Comparison of ENCODE assay signal across 8 cellular contexts in the genomic region with DNA sequence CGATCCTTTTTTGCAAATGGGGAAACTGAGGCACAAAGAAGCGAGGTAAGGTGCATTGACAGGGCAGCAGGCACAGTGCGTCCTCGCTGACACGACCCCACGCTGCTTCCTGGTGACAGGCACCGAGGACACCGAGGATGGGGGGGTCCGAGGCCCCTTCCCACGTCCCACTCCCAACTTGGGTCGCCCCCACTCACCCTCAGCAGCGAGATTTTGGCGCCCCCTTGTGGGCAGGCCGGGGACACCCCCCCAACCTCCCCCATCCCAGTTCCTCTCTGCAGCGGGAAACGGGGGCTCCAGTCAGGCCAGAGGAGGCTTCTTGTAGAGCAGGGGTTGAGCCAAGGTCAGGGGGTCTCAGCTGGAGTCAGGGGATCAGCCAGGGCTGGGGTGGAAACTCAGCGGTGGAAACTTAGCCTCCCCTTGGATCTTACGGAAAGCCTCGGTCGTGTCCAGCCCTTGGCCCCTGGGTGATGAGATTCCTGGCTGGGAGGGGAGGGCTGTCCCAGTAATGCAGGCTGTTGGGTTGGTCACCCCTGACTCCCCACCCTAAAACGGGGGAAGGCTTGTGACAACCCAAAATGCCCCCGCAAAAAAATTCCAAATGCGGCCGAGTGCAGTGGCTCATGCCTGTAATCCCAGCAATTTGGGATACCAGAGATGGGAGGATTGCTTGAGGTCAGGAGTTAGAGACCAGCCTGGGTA. TPM values are rescaled to one million over a fixed set of nuclear protein-coding genes. Genes with fewer than 3 reads are reported as not detected.
DNase-seq lines count a peak whose midpoint lies in the region; ATAC-seq and TF ChIP-seq lines count a peak whose summit lies in the region.

No MANE protein-coding gene starts in this region.

- H3K36me3 Mint-ChIP-seq in natural killer cell = no peaks in the 10 kb centered on the region

- H3K4me1 Mint-ChIP-seq in natural killer cell = no peaks in the 10 kb centered on the region

- H3K4me3 Mint-ChIP-seq in natural killer cell = no peak overlapping the region

- ATAC-seq in SK-N-SH treated with all-trans-retinoic acid at 6 μM for 48 hours = peak; percentile 65
- ATAC-seq in natural killer cell = peak in 1 of 3 donors; percentile 42
- ATAC-seq in GM19397 (IDR thresholded peaks at IDR 0.05; ENCODE audit: unreplicated experiment) = no peak
- no peak for ATAC-seq in HG03378 (IDR thresholded peaks at IDR 0.05; ENCODE audit: unreplicated experiment)

- H3K27ac Mint-ChIP-seq in natural killer cell = no peak overlapping the region

- H3K9me3 Mint-ChIP-seq in natural killer cell = no peaks in the 10 kb centered on the region

- intact Hi-C loops in natural killer cell (cut with micrococcal nuclease) = no loop called here

- DNase-seq in dermis blood vessel endothelial cell (peak; percentile 52), natural killer cell (peak; percentile 30), NCI-H1105 (lab: John Stamatoyannopoulos, UW) (no peak), NCI-H524 treated with DMSO at 0.1 percent for 48 hours (lab: John Stamatoyannopoulos, UW) (no peak)

- TF ChIP-seq CTCF in GM12872 (IDR thresholded peaks at IDR 0.05; ENCODE audit: insufficient read depth, low read depth, low read length) (peak; percentile 83), natural killer cell (IDR thresholded peaks at IDR 0.05) (peak; percentile 54)

- no peaks in the 10 kb centered on the region for H3K27me3 Mint-ChIP-seq in natural killer cell (ENCODE audit: low read depth in 2 of 2)

TF ChIP-seq in SK-N-SH treated with all-trans-retinoic acid at 6 μM for 48 hours, 23 proteins besides CTCF, POLR2A, EP300 and RAD21:
- TF ChIP-seq ESRRG (CRISPR knock-in tag; IDR thresholded peaks at IDR 0.05) (no peak), CSDC2 (CRISPR knock-in tag; IDR thresholded peaks at IDR 0.05) (no peak), ZC3H10 (CRISPR knock-in tag; IDR thresholded peaks at IDR 0.05) (no peak), ZNF8 (CRISPR knock-in tag; IDR thresholded peaks at IDR 0.05) (no peak), OSR1 (CRISPR knock-in tag; IDR thresholded peaks at IDR 0.05) (no peak), TOX (CRISPR knock-in tag; IDR thresholded peaks at IDR 0.05; ENCODE audit: borderline replicate concordance) (no peak), GLIS3 (CRISPR knock-in tag; IDR thresholded peaks at IDR 0.05) (no peak), ZFP3 (CRISPR knock-in tag; IDR thresholded peaks at IDR 0.05) (no peak), TCF4 (CRISPR knock-in tag; IDR thresholded peaks at IDR 0.05; ENCODE audit: borderline replicate concordance) (no peak)
- TF ChIP-seq, protein P1, sequence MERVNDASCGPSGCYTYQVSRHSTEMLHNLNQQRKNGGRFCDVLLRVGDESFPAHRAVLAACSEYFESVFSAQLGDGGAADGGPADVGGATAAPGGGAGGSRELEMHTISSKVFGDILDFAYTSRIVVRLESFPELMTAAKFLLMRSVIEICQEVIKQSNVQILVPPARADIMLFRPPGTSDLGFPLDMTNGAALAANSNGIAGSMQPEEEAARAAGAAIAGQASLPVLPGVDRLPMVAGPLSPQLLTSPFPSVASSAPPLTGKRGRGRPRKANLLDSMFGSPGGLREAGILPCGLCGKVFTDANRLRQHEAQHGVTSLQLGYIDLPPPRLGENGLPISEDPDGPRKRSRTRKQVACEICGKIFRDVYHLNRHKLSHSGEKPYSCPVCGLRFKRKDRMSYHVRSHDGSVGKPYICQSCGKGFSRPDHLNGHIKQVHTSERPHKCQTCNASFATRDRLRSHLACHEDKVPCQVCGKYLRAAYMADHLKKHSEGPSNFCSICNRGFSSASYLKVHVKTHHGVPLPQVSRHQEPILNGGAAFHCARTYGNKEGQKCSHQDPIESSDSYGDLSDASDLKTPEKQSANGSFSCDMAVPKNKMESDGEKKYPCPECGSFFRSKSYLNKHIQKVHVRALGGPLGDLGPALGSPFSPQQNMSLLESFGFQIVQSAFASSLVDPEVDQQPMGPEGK (CRISPR knock-in tag; IDR thresholded peaks at IDR 0.05; ENCODE audit: borderline replicate concordance) = no peak
- TF ChIP-seq, protein P2, sequence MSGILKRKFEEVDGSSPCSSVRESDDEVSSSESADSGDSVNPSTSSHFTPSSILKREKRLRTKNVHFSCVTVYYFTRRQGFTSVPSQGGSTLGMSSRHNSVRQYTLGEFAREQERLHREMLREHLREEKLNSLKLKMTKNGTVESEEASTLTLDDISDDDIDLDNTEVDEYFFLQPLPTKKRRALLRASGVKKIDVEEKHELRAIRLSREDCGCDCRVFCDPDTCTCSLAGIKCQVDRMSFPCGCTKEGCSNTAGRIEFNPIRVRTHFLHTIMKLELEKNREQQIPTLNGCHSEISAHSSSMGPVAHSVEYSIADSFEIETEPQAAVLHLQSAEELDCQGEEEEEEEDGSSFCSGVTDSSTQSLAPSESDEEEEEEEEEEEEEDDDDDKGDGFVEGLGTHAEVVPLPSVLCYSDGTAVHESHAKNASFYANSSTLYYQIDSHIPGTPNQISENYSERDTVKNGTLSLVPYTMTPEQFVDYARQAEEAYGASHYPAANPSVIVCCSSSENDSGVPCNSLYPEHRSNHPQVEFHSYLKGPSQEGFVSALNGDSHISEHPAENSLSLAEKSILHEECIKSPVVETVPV (CRISPR knock-in tag; IDR thresholded peaks at IDR 0.05) = no peak
- TF ChIP-seq, protein P3, sequence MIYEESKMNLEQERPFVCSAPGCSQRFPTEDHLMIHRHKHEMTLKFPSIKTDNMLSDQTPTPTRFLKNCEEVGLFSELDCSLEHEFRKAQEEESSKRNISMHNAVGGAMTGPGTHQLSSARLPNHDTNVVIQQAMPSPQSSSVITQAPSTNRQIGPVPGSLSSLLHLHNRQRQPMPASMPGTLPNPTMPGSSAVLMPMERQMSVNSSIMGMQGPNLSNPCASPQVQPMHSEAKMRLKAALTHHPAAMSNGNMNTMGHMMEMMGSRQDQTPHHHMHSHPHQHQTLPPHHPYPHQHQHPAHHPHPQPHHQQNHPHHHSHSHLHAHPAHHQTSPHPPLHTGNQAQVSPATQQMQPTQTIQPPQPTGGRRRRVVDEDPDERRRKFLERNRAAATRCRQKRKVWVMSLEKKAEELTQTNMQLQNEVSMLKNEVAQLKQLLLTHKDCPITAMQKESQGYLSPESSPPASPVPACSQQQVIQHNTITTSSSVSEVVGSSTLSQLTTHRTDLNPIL (CRISPR knock-in tag; IDR thresholded peaks at IDR 0.05; ENCODE audit: low read depth) = no peak

RNA-seq across cellular contexts. Expression of a gene that starts 8.2 kb away (rescaled TPM):
- total RNA-seq in dermis blood vessel endothelial cell (not detected in 2 replicates), natural killer cell (under 1 TPM in 2 of 3 donors, not detected in 1; 0.33 to 0.42 TPM)

RNA-seq across cellular contexts. Expression of a gene that starts 11.1 kb away (rescaled TPM):
- not detected in 2 replicates for total RNA-seq in dermis blood vessel endothelial cell
- total RNA-seq in natural killer cell = not detected

RNA-seq across cellular contexts. Expression of a gene that starts 28.4 kb away (rescaled TPM):
- 13.1 and 16.8 TPM in 2 replicates for total RNA-seq in dermis blood vessel endothelial cell
- 1 to 10 TPM; 4.5 to 5.9 (median 4.6) TPM for total RNA-seq in natural killer cell

RNA-seq across cellular contexts. Expression of a gene that starts 34.0 kb away (rescaled TPM):
- total RNA-seq in dermis blood vessel endothelial cell (36.1 and 66.7 TPM in 2 replicates), natural killer cell (10 to 100 TPM; 89.1 to 98.3 (median 91.4) TPM)

Comparison
In these comparisons a context has a peak if more than half of its experiments do, and no peak if none do; other contexts are left out.
1. DNase-seq: peak in dermis blood vessel endothelial cell (single experiment) and natural killer cell (single experiment); none in NCI-H1105 (single experiment) and NCI-H524 treated with DMSO at 0.1 percent for 48 hours (single experiment).